In genomic region chr22:38066381-38067027, GRCh38 we compare ENCODE assay signal across 34 cellular contexts. TPM values are rescaled to one million over a fixed set of nuclear protein-coding genes. Genes with fewer than 3 reads are reported as not detected.
DNase-seq lines count a peak whose midpoint lies in the region; ATAC-seq and TF ChIP-seq lines count a peak whose summit lies in the region.
"Had no signal": no experiment of that assay in that cellular context is flagged by ENCODE, and none has a peak within 500 bp of the region (broad histone marks: within the 10 kb centered on the region; RNA-seq: fewer than 3 reads in every experiment).

No MANE protein-coding gene starts in this region.

- H3K36me3 ChIP-seq in gastrocnemius medialis, result peaks cover 0 to 17% of the 10 kb centered on the region in 2 donors
- H3K36me3 ChIP-seq: BE2C, uterus had no signal

- TF ChIP-seq POLR2A in gastrocnemius medialis (IDR thresholded peaks at IDR 0.05), result no peak

- no peak overlapping the region for H3K4me3 ChIP-seq in AG10803 (ENCODE audit: low read length)
- H3K4me3 ChIP-seq in fibroblast of mammary gland (ENCODE audit: control insufficient read depth, low read depth, low read length), result no peak overlapping the region
- no peak overlapping the region for H3K4me3 ChIP-seq in gastrocnemius medialis
- H3K4me3 ChIP-seq: lower lobe of right lung, mucosa of descending colon, uterus had no signal

- DNase-seq in AG10803 (ENCODE audit: low read depth) (no peak), T-helper 17 cell (no peak), fibroblast of mammary gland (ENCODE audit: low read depth) (no peak), gastrocnemius medialis (no peak), NCI-H82 (lab: John Stamatoyannopoulos, UW) (no peak), DMS 273 treated with DMSO at 0.1 percent for 48 hours (lab: John Stamatoyannopoulos, UW) (no peak)
- DNase-seq: activated B cell treated with CpG ODN at 0.5 μM for 24 hours; activated CD4-positive, alpha-beta T cell treated with anti-CD3 and anti-CD28 coated beads, Interleukin-2, amount 50 U/mL, for 4 hours; activated CD8-positive, alpha-beta memory T cell treated with anti-CD3 and anti-CD28 coated beads, Interleukin-2, amount 50 U/mL, for 4 hours; BE2C; Caco-2; cerebellar nuclear complex; DND-41; effector CD8-positive, alpha-beta T cell; erythroblast; foreskin melanocyte; H9; hypothalamus; lower lobe of right lung; NCI-H1048; NCI-H187 treated with DMSO at 0.1 percent for 48 hours; NCI-H2227 treated with DMSO at 0.1 percent for 48 hours; NCI-H69; T1000; uterus had no signal

- H3K27me3 ChIP-seq in gastrocnemius medialis, result no peaks in the 10 kb centered on the region
- H3K27me3 ChIP-seq: BE2C, uterus had no signal

- in situ Hi-C loops in gastrocnemius medialis (cut with MboI; ENCODE audit: low sequenced_read_pairs in 4 of 4), result loop anchor here in 1 of 4 donors (25.0 kb wide), 1 partner anchor 496 kb away; the partner anchor contains the start of gene DMC1

- TF ChIP-seq CTCF in AG10803 (conservative IDR thresholded peaks at IDR 0.05; ENCODE audit: low read length) (0 out of 2 replicates have a peak, but pooled peaks have one; percentile 17), fibroblast of mammary gland (conservative IDR thresholded peaks at IDR 0.05; ENCODE audit: control insufficient read depth, insufficient read depth, low read depth, low read length) (peak; percentile 4), gastrocnemius medialis (IDR thresholded peaks at IDR 0.05 in 4 of 5, conservative IDR thresholded peaks at IDR 0.05 in 1 of 5) (no peak)

- H3K27ac Mint-ChIP-seq in T-helper 17 cell, result peak overlapping the region; percentile 47
- H3K27ac Mint-ChIP-seq: activated B cell treated with CpG ODN at 0.5 μM for 24 hours; activated T-helper 17 cell treated with anti-CD3 and anti-CD28 coated beads, Interleukin-2, amount 50 U/mL, for 72 hours had no signal

- H3K36me3 Mint-ChIP-seq in T-helper 17 cell (ENCODE audit: low read depth), result peaks cover 13% of the 10 kb centered on the region

- no peak for ATAC-seq in T-helper 17 cell
- no peak for ATAC-seq in gastrocnemius medialis
- ATAC-seq in HG03457 (IDR thresholded peaks at IDR 0.05; ENCODE audit: unreplicated experiment), result no peak
- no peak for ATAC-seq in HG02885 (IDR thresholded peaks at IDR 0.05; ENCODE audit: poor library complexity, unreplicated experiment)
- ATAC-seq: activated naive CD4-positive, alpha-beta T cell treated with anti-CD3 and anti-CD28 coated beads, Interleukin-2, amount 50 U/mL, for 72 hours; activated T-helper 17 cell treated with anti-CD3 and anti-CD28 coated beads, Interleukin-2, amount 50 U/mL, for 72 hours; HepG2; lower lobe of right lung; mucosa of descending colon had no signal

- intact Hi-C loops in gastrocnemius medialis (cut with DNase I; ENCODE audit: low total_unique reads), result loop anchor here (10.0 kb wide), 1 partner anchor 638 kb away; the partner anchor contains the start of genes GTPBP1 and JOSD1

- H3K27me3 Mint-ChIP-seq in T-helper 17 cell, result no peaks in the 10 kb centered on the region
- H3K27me3 Mint-ChIP-seq: activated B cell treated with CpG ODN at 0.5 μM for 24 hours; activated T-helper 17 cell treated with anti-CD3 and anti-CD28 coated beads, Interleukin-2, amount 50 U/mL, for 72 hours had no signal

- peaks cover 64 to 89% of the 10 kb centered on the region in 2 donors for H3K4me1 ChIP-seq in gastrocnemius medialis
- H3K4me1 ChIP-seq: BE2C, Caco-2, lower lobe of right lung, uterus had no signal

- H3K4me1 Mint-ChIP-seq in T-helper 17 cell, result peaks cover 4% of the 10 kb centered on the region

- H3K27ac ChIP-seq in gastrocnemius medialis, result peak overlapping the region; percentile 97 to 100 (median 98)
- H3K27ac ChIP-seq: lower lobe of right lung, uterus had no signal

- H3K4me3 Mint-ChIP-seq in T-helper 17 cell, result no peak overlapping the region
- H3K4me3 Mint-ChIP-seq: activated B cell treated with CpG ODN at 0.5 μM for 24 hours; activated T-helper 17 cell treated with anti-CD3 and anti-CD28 coated beads, Interleukin-2, amount 50 U/mL, for 72 hours; H9 had no signal

- no peaks in the 10 kb centered on the region for H3K9me3 ChIP-seq in T-helper 17 cell (ENCODE audit: control insufficient read depth, low read length, poor library complexity, severe bottlenecking)
- H3K9me3 ChIP-seq in gastrocnemius medialis, result no peaks in the 10 kb centered on the region
- H3K9me3 ChIP-seq: BE2C, Caco-2, lower lobe of right lung, mucosa of descending colon, uterus had no signal

RNA-seq across cellular contexts. Expression of gene PICK1, which starts 9.3 kb away (rescaled TPM):
- total RNA-seq in T-helper 17 cell, result 10 to 100 TPM; 24.5 to 25.4 TPM
- total RNA-seq in gastrocnemius medialis, result 10 to 100 TPM; 36.4 to 63.8 (median 50.1) TPM

RNA-seq across cellular contexts. Expression of gene SLC16A8, which starts 17.5 kb away (rescaled TPM):
- total RNA-seq in T-helper 17 cell (not detected), gastrocnemius medialis (under 1 TPM in 1 of 4 donors, not detected in 3; 0.42 TPM)
- total RNA-seq: A673; activated B cell treated with CpG ODN at 0.5 μM for 24 hours; activated T-helper 17 cell treated with anti-CD3 and anti-CD28 coated beads, Interleukin-2, amount 50 U/mL, for 72 hours; Caco-2; HepG2; LHCN-M2; mucosa of descending colon; RPMI7951 had no signal

RNA-seq across cellular contexts. Expression of gene BAIAP2L2, which starts 44.0 kb away (rescaled TPM):
- 1 to 10 TPM in 1 of 2 donors, under 1 TPM in 1; 0.86 to 1.3 TPM for total RNA-seq in T-helper 17 cell
- 1 to 10 TPM in 1 of 4 donors, under 1 TPM in 2, not detected in 1; 0.16 to 1.7 (median 0.72) TPM for total RNA-seq in gastrocnemius medialis

Comparison
In these comparisons a context has a peak if more than half of its experiments do, and no peak if none do; other contexts are left out.
1. CTCF ChIP-seq: peak in AG10803 (single experiment) and fibroblast of mammary gland (single experiment); none in gastrocnemius medialis (0 of 5).